10 cellular contexts compared by ENCODE assay signal in the genomic region with DNA sequence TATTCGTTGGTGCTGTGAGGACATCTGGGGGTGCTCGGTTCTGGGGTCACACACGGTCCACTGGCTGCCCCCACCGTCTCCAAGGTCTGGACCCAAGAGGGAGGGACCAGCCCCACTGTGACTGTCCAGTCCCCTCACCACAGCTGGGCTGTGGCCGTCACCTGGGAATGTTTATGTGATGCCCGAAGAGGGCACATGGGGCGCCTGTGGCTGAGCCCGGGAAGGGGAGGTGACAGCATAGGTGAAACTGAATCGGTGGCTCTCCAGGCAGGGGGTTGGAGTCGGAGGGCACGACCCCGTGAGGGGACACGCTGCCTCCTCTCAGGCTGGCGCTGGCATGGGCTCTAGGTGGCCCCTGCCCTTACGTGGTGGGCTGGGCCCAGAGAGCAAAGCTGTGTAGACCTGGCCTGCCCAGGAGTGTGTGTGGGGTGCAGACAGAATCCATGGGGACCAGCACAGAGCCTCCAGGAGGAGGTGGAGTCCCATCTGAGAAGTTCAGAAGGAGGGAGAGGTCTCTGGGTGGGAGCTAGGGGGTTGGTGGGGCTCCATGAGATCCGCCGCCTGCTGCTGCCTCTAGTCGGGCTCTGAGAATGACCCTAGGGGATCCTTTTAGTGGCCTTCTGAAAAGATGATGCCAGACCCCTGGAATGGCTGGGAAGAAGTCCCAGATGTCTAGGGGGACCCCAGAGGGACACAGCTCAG. TPM values are rescaled to one million over a fixed set of nuclear protein-coding genes. Genes with fewer than 3 reads are reported as not detected.
A peak's percentile ranks its signal among the peaks of the same experiment; 100 is the strongest.
DNase-seq lines count a peak whose midpoint lies in the region; ATAC-seq and TF ChIP-seq lines count a peak whose summit lies in the region.
"Had no signal": no experiment of that assay in that cellular context is flagged by ENCODE, and none has a peak within 500 bp of the region (broad histone marks: within the 10 kb centered on the region; RNA-seq: fewer than 3 reads in every experiment).

No MANE protein-coding gene starts in this region.

- H3K4me3 ChIP-seq in left ventricle myocardium inferior (peak overlapping the region; percentile 75), colonic mucosa (peak overlapping the region; percentile 71), muscle layer of colon (ENCODE audit: low read depth in 1 of 2, low read length in 2 of 2) (peak overlapping the region; percentile 64 to 91), urinary bladder (ENCODE audit: low read depth, low read length) (peak overlapping the region; percentile 74)
- H3K4me3 ChIP-seq: mucosa of descending colon had no signal

- H3K4me1 ChIP-seq in left ventricle myocardium inferior: peaks cover 63% of the 10 kb centered on the region
- peaks cover 3% of the 10 kb centered on the region for H3K4me1 ChIP-seq in colonic mucosa
- peaks cover 48% of the 10 kb centered on the region for H3K4me1 ChIP-seq in muscle layer of colon (ENCODE audit: insufficient read depth, low read length)
- peaks cover 3% of the 10 kb centered on the region for H3K4me1 ChIP-seq in urinary bladder (ENCODE audit: insufficient read depth)

- peak overlapping the region in 1 of 2 donors; percentile 21 for H3K9ac ChIP-seq in colonic mucosa (ENCODE audit: low read depth in 2 of 2, low read length in 2 of 2)
- peak overlapping the region; percentile 41 for H3K9ac ChIP-seq in muscle layer of colon (ENCODE audit: low read length)

- TF ChIP-seq CTCF in left ventricle myocardium inferior (IDR thresholded peaks at IDR 0.05; ENCODE audit: borderline replicate concordance): no peak
- no peak for TF ChIP-seq CTCF in colonic mucosa (IDR thresholded peaks at IDR 0.05)

- H3K27me3 ChIP-seq in left ventricle myocardium inferior (ENCODE audit: low read depth): peaks cover 39% of the 10 kb centered on the region
- H3K27me3 ChIP-seq in colonic mucosa: peaks cover 10% of the 10 kb centered on the region
- no peaks in the 10 kb centered on the region for H3K27me3 ChIP-seq in muscle layer of colon (ENCODE audit: control insufficient read depth in 1 of 2, insufficient read depth in 2 of 2, low read length in 2 of 2)

- H3K36me3 ChIP-seq in left ventricle myocardium inferior (no peaks in the 10 kb centered on the region), colonic mucosa (no peaks in the 10 kb centered on the region), muscle layer of colon (ENCODE audit: insufficient read depth, low read length) (peaks cover 16% of the 10 kb centered on the region), urinary bladder (ENCODE audit: insufficient read depth) (no peaks in the 10 kb centered on the region)

- 49% methylated on average over 18 of the region's 18 CpGs for WGBS in urinary bladder

- ATAC-seq in left ventricle myocardium superior: no peak
- ATAC-seq in GM21528 (IDR thresholded peaks at IDR 0.05; ENCODE audit: low FRiP score, unreplicated experiment): no peak
- no peak for ATAC-seq in GM18502 (IDR thresholded peaks at IDR 0.05; ENCODE audit: poor library complexity, unreplicated experiment)

- H3K27ac ChIP-seq in left ventricle myocardium inferior (replicated peaks) (no peak overlapping the region), colonic mucosa (peak overlapping the region; percentile 57), muscle layer of colon (ENCODE audit: low read depth, low read length) (peak overlapping the region; percentile 57), urinary bladder (ENCODE audit: low read depth) (peak overlapping the region; percentile 23)

- DNase-seq in left ventricle myocardium inferior: no peak
- DNase-seq in left ventricle myocardium superior: no peak
- no peak for DNase-seq in colonic mucosa
- DNase-seq in NCI-H345 (lab: John Stamatoyannopoulos, UW): no peak
- DNase-seq: RPMI8226 had no signal

- intact Hi-C loops in left ventricle myocardium inferior (cut with micrococcal nuclease): no loop called here
- intact Hi-C loops in left ventricle myocardium superior (cut with micrococcal nuclease): no loop called here
- intact Hi-C loops in colonic mucosa (cut with DNase I): no loop called here

- H3K9me3 ChIP-seq in left ventricle myocardium inferior (replicated peaks): peaks cover 21% of the 10 kb centered on the region
- no peaks in the 10 kb centered on the region for H3K9me3 ChIP-seq in colonic mucosa
- H3K9me3 ChIP-seq in muscle layer of colon (ENCODE audit: low read length): no peaks in the 10 kb centered on the region
- H3K9me3 ChIP-seq: mucosa of descending colon had no signal

RNA-seq across cellular contexts. Expression of gene BOK, which starts 1.8 kb away (rescaled TPM):
- total RNA-seq in left ventricle myocardium inferior (2.4 TPM), left ventricle myocardium superior (3.6 TPM), colonic mucosa (10 to 100 TPM in 1 of 2 donors, 1 to 10 TPM in 1; 8.3 to 14.1 TPM), urinary bladder (16.7 TPM)
- polyA plus RNA-seq in urinary bladder: 95.8 TPM

RNA-seq across cellular contexts. Expression of gene STK25, which starts 51.9 kb away (rescaled TPM):
- total RNA-seq in left ventricle myocardium inferior (89.1 TPM), left ventricle myocardium superior (99.3 TPM), colonic mucosa (100 to 1,000 TPM in 1 of 2 donors, 10 to 100 TPM in 1; 87.8 to 144 TPM), urinary bladder (102 TPM)
- 166 TPM for polyA plus RNA-seq in urinary bladder
